In the genomic region with DNA sequence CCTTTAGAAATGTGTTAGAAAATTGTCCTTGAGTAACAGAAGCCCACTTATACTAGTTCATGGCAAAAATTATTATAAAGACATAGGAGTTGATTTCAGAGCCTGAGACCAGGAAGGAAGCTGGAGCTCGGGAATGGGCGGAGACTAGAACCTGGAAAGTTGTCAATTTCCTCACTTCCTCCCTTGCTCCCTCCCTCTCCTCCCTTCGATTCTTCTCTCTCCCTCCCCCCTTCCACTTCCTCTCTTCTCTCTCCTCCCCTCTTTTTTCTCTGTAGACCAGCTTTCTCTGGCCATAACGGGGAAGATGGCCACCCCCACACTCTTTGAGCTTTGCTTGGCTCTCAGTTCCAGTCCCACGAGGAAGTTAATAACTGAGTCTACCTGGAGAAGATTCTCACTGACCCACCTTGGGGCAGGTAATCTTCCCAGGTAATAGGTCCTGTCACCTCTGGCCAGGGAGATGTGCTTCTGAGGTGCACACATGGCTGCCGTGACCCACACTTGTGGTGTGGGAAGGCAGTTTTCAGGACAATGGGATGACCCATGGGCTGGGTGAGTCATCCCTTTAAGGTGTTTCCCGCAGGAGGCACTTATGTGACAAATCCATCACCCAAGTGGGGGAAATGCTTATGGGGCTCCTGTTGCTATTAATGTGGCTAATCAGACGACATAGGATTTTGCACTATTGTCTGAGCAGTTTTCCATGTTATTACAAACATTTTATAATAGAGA, we compare ENCODE assay signal across 2 cellular contexts.
TF ChIP-seq lines count a peak whose summit lies in the region.

No MANE protein-coding gene starts in this region.

TF ChIP-seq in HCT116, 20 proteins besides CTCF, POLR2A, EP300 and RAD21 (continued from another document):
- TF ChIP-seq, protein P1, sequence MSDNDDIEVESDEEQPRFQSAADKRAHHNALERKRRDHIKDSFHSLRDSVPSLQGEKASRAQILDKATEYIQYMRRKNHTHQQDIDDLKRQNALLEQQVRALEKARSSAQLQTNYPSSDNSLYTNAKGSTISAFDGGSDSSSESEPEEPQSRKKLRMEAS (IDR thresholded peaks at IDR 0.05), result peak; percentile 74
- 0 out of 2 replicates have a peak, but pooled peaks have one; percentile 17 for TF ChIP-seq EGR1 (IDR thresholded peaks at IDR 0.05; ENCODE audit: low read depth)
- TF ChIP-seq YY1 (IDR thresholded peaks at IDR 0.05; ENCODE audit: extremely low read depth, insufficient replicate concordance, low read depth, low read length), result peak; percentile 12

TF ChIP-seq in HepG2, 621 proteins besides CTCF, POLR2A, EP300 and RAD21 (continued from another document):
- TF ChIP-seq ZMYM3 (CRISPR knock-in tag; IDR thresholded peaks at IDR 0.05), result no peak
- TF ChIP-seq WIZ (CRISPR knock-in tag; IDR thresholded peaks at IDR 0.05), result no peak
- TF ChIP-seq SNRNP70 (IDR thresholded peaks at IDR 0.05; ENCODE audit: low read depth, low read length), result no peak
- TF ChIP-seq, protein P2, sequence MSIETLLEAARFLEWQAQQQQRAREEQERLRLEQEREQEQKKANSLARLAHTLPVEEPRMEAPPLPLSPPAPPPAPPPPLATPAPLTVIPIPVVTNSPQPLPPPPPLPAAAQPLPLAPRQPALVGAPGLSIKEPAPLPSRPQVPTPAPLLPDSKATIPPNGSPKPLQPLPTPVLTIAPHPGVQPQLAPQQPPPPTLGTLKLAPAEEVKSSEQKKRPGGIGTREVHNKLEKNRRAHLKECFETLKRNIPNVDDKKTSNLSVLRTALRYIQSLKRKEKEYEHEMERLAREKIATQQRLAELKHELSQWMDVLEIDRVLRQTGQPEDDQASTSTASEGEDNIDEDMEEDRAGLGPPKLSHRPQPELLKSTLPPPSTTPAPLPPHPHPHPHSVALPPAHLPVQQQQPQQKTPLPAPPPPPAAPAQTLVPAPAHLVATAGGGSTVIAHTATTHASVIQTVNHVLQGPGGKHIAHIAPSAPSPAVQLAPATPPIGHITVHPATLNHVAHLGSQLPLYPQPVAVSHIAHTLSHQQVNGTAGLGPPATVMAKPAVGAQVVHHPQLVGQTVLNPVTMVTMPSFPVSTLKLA (IDR thresholded peaks at IDR 0.05), result peak; percentile 73
